1 cellular context compared by ENCODE assay signal in the genomic region with DNA sequence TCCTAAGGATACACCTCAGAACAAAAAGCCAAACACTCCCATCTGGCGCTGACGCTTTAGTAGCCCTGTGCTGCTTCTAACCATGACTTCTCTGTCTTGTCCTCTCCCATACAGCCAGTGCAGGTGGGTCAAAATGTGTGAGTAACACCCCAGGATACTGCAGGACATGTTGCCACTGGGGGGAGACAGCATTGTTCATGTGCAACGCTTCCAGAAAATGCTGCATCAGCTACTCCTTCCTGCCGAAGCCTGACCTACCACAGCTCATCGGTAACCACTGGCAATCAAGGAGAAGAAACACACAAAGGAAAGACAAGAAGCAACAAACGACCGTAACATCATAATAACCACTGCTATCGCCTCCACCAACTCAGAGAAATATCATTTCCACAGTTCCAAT.
TF ChIP-seq lines count a peak whose summit lies in the region.

No MANE protein-coding gene starts in this region.

TF ChIP-seq in K562, 482 proteins besides CTCF, POLR2A, EP300 and RAD21 (continued from another document and continues in another):
- TF ChIP-seq, protein P1, sequence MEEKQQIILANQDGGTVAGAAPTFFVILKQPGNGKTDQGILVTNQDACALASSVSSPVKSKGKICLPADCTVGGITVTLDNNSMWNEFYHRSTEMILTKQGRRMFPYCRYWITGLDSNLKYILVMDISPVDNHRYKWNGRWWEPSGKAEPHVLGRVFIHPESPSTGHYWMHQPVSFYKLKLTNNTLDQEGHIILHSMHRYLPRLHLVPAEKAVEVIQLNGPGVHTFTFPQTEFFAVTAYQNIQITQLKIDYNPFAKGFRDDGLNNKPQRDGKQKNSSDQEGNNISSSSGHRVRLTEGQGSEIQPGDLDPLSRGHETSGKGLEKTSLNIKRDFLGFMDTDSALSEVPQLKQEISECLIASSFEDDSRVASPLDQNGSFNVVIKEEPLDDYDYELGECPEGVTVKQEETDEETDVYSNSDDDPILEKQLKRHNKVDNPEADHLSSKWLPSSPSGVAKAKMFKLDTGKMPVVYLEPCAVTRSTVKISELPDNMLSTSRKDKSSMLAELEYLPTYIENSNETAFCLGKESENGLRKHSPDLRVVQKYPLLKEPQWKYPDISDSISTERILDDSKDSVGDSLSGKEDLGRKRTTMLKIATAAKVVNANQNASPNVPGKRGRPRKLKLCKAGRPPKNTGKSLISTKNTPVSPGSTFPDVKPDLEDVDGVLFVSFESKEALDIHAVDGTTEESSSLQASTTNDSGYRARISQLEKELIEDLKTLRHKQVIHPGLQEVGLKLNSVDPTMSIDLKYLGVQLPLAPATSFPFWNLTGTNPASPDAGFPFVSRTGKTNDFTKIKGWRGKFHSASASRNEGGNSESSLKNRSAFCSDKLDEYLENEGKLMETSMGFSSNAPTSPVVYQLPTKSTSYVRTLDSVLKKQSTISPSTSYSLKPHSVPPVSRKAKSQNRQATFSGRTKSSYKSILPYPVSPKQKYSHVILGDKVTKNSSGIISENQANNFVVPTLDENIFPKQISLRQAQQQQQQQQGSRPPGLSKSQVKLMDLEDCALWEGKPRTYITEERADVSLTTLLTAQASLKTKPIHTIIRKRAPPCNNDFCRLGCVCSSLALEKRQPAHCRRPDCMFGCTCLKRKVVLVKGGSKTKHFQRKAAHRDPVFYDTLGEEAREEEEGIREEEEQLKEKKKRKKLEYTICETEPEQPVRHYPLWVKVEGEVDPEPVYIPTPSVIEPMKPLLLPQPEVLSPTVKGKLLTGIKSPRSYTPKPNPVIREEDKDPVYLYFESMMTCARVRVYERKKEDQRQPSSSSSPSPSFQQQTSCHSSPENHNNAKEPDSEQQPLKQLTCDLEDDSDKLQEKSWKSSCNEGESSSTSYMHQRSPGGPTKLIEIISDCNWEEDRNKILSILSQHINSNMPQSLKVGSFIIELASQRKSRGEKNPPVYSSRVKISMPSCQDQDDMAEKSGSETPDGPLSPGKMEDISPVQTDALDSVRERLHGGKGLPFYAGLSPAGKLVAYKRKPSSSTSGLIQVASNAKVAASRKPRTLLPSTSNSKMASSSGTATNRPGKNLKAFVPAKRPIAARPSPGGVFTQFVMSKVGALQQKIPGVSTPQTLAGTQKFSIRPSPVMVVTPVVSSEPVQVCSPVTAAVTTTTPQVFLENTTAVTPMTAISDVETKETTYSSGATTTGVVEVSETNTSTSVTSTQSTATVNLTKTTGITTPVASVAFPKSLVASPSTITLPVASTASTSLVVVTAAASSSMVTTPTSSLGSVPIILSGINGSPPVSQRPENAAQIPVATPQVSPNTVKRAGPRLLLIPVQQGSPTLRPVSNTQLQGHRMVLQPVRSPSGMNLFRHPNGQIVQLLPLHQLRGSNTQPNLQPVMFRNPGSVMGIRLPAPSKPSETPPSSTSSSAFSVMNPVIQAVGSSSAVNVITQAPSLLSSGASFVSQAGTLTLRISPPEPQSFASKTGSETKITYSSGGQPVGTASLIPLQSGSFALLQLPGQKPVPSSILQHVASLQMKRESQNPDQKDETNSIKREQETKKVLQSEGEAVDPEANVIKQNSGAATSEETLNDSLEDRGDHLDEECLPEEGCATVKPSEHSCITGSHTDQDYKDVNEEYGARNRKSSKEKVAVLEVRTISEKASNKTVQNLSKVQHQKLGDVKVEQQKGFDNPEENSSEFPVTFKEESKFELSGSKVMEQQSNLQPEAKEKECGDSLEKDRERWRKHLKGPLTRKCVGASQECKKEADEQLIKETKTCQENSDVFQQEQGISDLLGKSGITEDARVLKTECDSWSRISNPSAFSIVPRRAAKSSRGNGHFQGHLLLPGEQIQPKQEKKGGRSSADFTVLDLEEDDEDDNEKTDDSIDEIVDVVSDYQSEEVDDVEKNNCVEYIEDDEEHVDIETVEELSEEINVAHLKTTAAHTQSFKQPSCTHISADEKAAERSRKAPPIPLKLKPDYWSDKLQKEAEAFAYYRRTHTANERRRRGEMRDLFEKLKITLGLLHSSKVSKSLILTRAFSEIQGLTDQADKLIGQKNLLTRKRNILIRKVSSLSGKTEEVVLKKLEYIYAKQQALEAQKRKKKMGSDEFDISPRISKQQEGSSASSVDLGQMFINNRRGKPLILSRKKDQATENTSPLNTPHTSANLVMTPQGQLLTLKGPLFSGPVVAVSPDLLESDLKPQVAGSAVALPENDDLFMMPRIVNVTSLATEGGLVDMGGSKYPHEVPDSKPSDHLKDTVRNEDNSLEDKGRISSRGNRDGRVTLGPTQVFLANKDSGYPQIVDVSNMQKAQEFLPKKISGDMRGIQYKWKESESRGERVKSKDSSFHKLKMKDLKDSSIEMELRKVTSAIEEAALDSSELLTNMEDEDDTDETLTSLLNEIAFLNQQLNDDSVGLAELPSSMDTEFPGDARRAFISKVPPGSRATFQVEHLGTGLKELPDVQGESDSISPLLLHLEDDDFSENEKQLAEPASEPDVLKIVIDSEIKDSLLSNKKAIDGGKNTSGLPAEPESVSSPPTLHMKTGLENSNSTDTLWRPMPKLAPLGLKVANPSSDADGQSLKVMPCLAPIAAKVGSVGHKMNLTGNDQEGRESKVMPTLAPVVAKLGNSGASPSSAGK (IDR thresholded peaks at IDR 0.05): peak; percentile 32
- TF ChIP-seq, protein P2, sequence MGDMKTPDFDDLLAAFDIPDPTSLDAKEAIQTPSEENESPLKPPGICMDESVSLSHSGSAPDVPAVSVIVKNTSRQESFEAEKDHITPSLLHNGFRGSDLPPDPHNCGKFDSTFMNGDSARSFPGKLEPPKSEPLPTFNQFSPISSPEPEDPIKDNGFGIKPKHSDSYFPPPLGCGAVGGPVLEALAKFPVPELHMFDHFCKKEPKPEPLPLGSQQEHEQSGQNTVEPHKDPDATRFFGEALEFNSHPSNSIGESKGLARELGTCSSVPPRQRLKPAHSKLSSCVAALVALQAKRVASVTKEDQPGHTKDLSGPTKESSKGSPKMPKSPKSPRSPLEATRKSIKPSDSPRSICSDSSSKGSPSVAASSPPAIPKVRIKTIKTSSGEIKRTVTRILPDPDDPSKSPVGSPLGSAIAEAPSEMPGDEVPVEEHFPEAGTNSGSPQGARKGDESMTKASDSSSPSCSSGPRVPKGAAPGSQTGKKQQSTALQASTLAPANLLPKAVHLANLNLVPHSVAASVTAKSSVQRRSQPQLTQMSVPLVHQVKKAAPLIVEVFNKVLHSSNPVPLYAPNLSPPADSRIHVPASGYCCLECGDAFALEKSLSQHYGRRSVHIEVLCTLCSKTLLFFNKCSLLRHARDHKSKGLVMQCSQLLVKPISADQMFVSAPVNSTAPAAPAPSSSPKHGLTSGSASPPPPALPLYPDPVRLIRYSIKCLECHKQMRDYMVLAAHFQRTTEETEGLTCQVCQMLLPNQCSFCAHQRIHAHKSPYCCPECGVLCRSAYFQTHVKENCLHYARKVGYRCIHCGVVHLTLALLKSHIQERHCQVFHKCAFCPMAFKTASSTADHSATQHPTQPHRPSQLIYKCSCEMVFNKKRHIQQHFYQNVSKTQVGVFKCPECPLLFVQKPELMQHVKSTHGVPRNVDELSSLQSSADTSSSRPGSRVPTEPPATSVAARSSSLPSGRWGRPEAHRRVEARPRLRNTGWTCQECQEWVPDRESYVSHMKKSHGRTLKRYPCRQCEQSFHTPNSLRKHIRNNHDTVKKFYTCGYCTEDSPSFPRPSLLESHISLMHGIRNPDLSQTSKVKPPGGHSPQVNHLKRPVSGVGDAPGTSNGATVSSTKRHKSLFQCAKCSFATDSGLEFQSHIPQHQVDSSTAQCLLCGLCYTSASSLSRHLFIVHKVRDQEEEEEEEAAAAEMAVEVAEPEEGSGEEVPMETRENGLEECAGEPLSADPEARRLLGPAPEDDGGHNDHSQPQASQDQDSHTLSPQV (IDR thresholded peaks at IDR 0.05): 0 out of 2 replicates have a peak, but pooled peaks have one; percentile 20
- TF ChIP-seq MAFG (tag; conservative IDR thresholded peaks at IDR 0.05) (peak; percentile 97), ZNF76 (CRISPR knock-in tag; IDR thresholded peaks at IDR 0.05; ENCODE audit: borderline replicate concordance) (no peak), KAT8 (IDR thresholded peaks at IDR 0.05; ENCODE audit: low read depth) (no peak), TEAD2 (tag; IDR thresholded peaks at IDR 0.05) (no peak), SP1 (CRISPR knock-in tag; IDR thresholded peaks at IDR 0.05) (no peak), ZNF780A (CRISPR knock-in tag; IDR thresholded peaks at IDR 0.05) (no peak), NFE2 (IDR thresholded peaks at IDR 0.05; ENCODE audit: low read depth) (peak; percentile 67), MIER1 (IDR thresholded peaks at IDR 0.05; ENCODE audit: low read depth) (no peak), ELF2 (CRISPR knock-in tag; IDR thresholded peaks at IDR 0.05) (no peak), MBD2 (IDR thresholded peaks at IDR 0.05; ENCODE audit: borderline replicate concordance, low read depth) (no peak), ZNF3 (CRISPR knock-in tag; IDR thresholded peaks at IDR 0.05) (no peak), NR3C1 (CRISPR knock-in tag; IDR thresholded peaks at IDR 0.05) (no peak), ZNF436 (CRISPR knock-in tag; IDR thresholded peaks at IDR 0.05) (no peak), TAL1 (IDR thresholded peaks at IDR 0.05) (no peak), POLR2B (IDR thresholded peaks at IDR 0.05; ENCODE audit: low read depth, partially characterized antibody) (no peak), C11orf30 (IDR thresholded peaks at IDR 0.05; ENCODE audit: low read depth) (peak; percentile 99), EWSR1 (IDR thresholded peaks at IDR 0.05; ENCODE audit: borderline replicate concordance, low read depth, partially characterized antibody) (no peak), CEBPB (tag; IDR thresholded peaks at IDR 0.05) (no peak), ZEB2 (IDR thresholded peaks at IDR 0.05) (peak; percentile 23; the same call in 1 of the 2 replicates), MTF1 (CRISPR knock-in tag; IDR thresholded peaks at IDR 0.05; ENCODE audit: borderline replicate concordance) (no peak), MAFK (IDR thresholded peaks at IDR 0.05; ENCODE audit: low read length) (peak; percentile 96), ZNF316 (IDR thresholded peaks at IDR 0.05) (peak; percentile 99), HLTF (IDR thresholded peaks at IDR 0.05) (no peak), ZNF133 (CRISPR knock-in tag; IDR thresholded peaks at IDR 0.05) (no peak)
- TF ChIP-seq, protein P3, sequence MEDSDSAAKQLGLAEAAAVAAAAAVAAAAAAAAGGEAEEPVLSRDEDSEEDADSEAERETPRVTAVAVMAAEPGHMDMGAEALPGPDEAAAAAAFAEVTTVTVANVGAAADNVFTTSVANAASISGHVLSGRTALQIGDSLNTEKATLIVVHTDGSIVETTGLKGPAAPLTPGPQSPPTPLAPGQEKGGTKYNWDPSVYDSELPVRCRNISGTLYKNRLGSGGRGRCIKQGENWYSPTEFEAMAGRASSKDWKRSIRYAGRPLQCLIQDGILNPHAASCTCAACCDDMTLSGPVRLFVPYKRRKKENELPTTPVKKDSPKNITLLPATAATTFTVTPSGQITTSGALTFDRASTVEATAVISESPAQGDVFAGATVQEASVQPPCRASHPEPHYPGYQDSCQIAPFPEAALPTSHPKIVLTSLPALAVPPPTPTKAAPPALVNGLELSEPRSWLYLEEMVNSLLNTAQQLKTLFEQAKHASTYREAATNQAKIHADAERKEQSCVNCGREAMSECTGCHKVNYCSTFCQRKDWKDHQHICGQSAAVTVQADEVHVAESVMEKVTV (CRISPR knock-in tag; IDR thresholded peaks at IDR 0.05): no peak
- TF ChIP-seq, protein P4, sequence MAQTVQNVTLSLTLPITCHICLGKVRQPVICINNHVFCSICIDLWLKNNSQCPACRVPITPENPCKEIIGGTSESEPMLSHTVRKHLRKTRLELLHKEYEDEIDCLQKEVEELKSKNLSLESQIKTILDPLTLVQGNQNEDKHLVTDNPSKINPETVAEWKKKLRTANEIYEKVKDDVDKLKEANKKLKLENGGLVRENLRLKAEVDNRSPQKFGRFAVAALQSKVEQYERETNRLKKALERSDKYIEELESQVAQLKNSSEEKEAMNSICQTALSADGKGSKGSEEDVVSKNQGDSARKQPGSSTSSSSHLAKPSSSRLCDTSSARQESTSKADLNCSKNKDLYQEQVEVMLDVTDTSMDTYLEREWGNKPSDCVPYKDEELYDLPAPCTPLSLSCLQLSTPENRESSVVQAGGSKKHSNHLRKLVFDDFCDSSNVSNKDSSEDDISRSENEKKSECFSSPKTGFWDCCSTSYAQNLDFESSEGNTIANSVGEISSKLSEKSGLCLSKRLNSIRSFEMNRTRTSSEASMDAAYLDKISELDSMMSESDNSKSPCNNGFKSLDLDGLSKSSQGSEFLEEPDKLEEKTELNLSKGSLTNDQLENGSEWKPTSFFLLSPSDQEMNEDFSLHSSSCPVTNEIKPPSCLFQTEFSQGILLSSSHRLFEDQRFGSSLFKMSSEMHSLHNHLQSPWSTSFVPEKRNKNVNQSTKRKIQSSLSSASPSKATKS (CRISPR knock-in tag; IDR thresholded peaks at IDR 0.05): no peak
- TF ChIP-seq, protein P5, sequence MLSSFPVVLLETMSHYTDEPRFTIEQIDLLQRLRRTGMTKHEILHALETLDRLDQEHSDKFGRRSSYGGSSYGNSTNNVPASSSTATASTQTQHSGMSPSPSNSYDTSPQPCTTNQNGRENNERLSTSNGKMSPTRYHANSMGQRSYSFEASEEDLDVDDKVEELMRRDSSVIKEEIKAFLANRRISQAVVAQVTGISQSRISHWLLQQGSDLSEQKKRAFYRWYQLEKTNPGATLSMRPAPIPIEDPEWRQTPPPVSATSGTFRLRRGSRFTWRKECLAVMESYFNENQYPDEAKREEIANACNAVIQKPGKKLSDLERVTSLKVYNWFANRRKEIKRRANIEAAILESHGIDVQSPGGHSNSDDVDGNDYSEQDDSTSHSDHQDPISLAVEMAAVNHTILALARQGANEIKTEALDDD (IDR thresholded peaks at IDR 0.05): peak; percentile 42; the same call in 1 of the 2 replicates
- TF ChIP-seq, protein P6, sequence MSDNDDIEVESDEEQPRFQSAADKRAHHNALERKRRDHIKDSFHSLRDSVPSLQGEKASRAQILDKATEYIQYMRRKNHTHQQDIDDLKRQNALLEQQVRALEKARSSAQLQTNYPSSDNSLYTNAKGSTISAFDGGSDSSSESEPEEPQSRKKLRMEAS (CRISPR knock-in tag; IDR thresholded peaks at IDR 0.05): no peak
- TF ChIP-seq, protein P7, sequence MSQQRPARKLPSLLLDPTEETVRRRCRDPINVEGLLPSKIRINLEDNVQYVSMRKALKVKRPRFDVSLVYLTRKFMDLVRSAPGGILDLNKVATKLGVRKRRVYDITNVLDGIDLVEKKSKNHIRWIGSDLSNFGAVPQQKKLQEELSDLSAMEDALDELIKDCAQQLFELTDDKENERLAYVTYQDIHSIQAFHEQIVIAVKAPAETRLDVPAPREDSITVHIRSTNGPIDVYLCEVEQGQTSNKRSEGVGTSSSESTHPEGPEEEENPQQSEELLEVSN (IDR thresholded peaks at IDR 0.05; ENCODE audit: borderline replicate concordance in 1 of 2, extremely low read depth in 1 of 2, insufficient read depth in 1 of 2, insufficient read length in 1 of 2, low read depth in 1 of 2, low read length in 1 of 2, poor library complexity in 1 of 2, severe bottlenecking in 1 of 2): peak in 1 of 2 experiments; percentile 19
- TF ChIP-seq, protein P8, sequence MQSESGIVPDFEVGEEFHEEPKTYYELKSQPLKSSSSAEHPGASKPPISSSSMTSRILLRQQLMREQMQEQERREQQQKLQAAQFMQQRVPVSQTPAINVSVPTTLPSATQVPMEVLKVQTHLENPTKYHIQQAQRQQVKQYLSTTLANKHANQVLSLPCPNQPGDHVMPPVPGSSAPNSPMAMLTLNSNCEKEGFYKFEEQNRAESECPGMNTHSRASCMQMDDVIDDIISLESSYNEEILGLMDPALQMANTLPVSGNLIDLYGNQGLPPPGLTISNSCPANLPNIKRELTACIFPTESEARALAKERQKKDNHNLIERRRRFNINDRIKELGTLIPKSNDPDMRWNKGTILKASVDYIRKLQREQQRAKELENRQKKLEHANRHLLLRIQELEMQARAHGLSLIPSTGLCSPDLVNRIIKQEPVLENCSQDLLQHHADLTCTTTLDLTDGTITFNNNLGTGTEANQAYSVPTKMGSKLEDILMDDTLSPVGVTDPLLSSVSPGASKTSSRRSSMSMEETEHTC (IDR thresholded peaks at IDR 0.05): no peak
- TF ChIP-seq, protein P9, sequence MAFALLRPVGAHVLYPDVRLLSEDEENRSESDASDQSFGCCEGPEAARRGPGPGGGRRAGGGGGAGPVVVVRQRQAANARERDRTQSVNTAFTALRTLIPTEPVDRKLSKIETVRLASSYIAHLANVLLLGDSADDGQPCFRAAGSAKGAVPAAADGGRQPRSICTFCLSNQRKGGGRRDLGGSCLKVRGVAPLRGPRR (CRISPR knock-in tag; IDR thresholded peaks at IDR 0.05): no peak
